Comparison of ENCODE assay signal across 22 cellular contexts in genomic region chr22:44891293-44891747, GRCh38.
A peak's percentile ranks its signal among the peaks of the same experiment; 100 is the strongest.
DNase-seq lines count a peak whose midpoint lies in the region; ATAC-seq and TF ChIP-seq lines count a peak whose summit lies in the region.
"Had no signal": no experiment of that assay in that cellular context is flagged by ENCODE, and none has a peak within 500 bp of the region (broad histone marks: within the 10 kb centered on the region; RNA-seq: fewer than 3 reads in every experiment).

No MANE protein-coding gene starts in this region.

- no peak overlapping the region for H3K4me3 Mint-ChIP-seq in WTC11
- no peak overlapping the region for H3K4me3 Mint-ChIP-seq in activated CD8-positive, alpha-beta T cell treated with anti-CD3 and anti-CD28 coated beads for 36 hours
- H3K4me3 Mint-ChIP-seq: CD4-positive, CD25-positive, alpha-beta regulatory T cell; GM23338; H9; HFFc6 had no signal

- DNase-seq in GM13976 (ENCODE audit: low spot score) (peak; percentile 29), WTC11 (ENCODE audit: low spot score) (no peak), left lobe of liver (ENCODE audit: low spot score) (peak; percentile 28), spleen (peak; percentile 58), KBM-7 (no peak), cortex of kidney (lab: John Stamatoyannopoulos, UW) (no peak)
- DNase-seq in activated CD8-positive, alpha-beta T cell treated with anti-CD3 and anti-CD28 coated beads for 36 hours = no peak
- DNase-seq: CD4-positive, CD25-positive, alpha-beta regulatory T cell; DMS153; H9; HFFc6; Kasumi-1; NCI-H1105 treated with DMSO at 0.1 percent for 48 hours; NCI-H146; NCI-H2029; NCI-H446 treated with DMSO at 0.1 percent for 48 hours; NCI-H526; NCI-H82; SHP77 had no signal

- H3K9me3 ChIP-seq in spleen = no peaks in the 10 kb centered on the region
- H3K9me3 ChIP-seq: BLaER1 had no signal

- no peaks in the 10 kb centered on the region for H3K4me1 ChIP-seq in spleen

- no peak overlapping the region for H3K4me3 ChIP-seq in spleen
- H3K4me3 ChIP-seq: BLaER1, GM23338 had no signal

- CTCF ChIA-PET in WTC11 (lab: Charles Lee) = no interaction called here
- CTCF ChIA-PET in activated CD8-positive, alpha-beta T cell treated with anti-CD3 and anti-CD28 coated beads for 36 hours (lab: Charles Lee) = no interaction called here

- no peaks in the 10 kb centered on the region for H3K27me3 Mint-ChIP-seq in WTC11 (ENCODE audit: low read depth)
- no peaks in the 10 kb centered on the region for H3K27me3 Mint-ChIP-seq in activated CD8-positive, alpha-beta T cell treated with anti-CD3 and anti-CD28 coated beads for 36 hours

- no peak overlapping the region for H3K27ac ChIP-seq in spleen
- H3K27ac ChIP-seq: BLaER1, RWPE1 had no signal

- TF ChIP-seq POLR2A in spleen (IDR thresholded peaks at IDR 0.05) = no peak

- ATAC-seq in WTC11 = no peak
- ATAC-seq in left lobe of liver = no peak
- ATAC-seq in activated CD8-positive, alpha-beta T cell treated with anti-CD3 and anti-CD28 coated beads for 36 hours = no peak
- ATAC-seq: GM23338 had no signal

- H3K36me3 Mint-ChIP-seq in WTC11 = peaks cover 43% of the 10 kb centered on the region
- no peaks in the 10 kb centered on the region for H3K36me3 Mint-ChIP-seq in activated CD8-positive, alpha-beta T cell treated with anti-CD3 and anti-CD28 coated beads for 36 hours (ENCODE audit: low read depth)
- H3K36me3 Mint-ChIP-seq: CD4-positive, CD25-positive, alpha-beta regulatory T cell had no signal

- 70 to 89% (median 82%) methylated on average over 9 to 11 of the region's 11 CpGs for WGBS in spleen, 5 donors

- no peaks in the 10 kb centered on the region for H3K36me3 ChIP-seq in spleen
- H3K36me3 ChIP-seq: BLaER1 had no signal

- intact Hi-C loops in spleen (cut with DNase I; ENCODE audit: low total_unique reads) = no loop called here
- intact Hi-C loops in activated CD8-positive, alpha-beta T cell treated with anti-CD3 and anti-CD28 coated beads for 36 hours (cut with micrococcal nuclease) = no loop called here

- no peaks in the 10 kb centered on the region for H3K9me3 Mint-ChIP-seq in WTC11
- H3K9me3 Mint-ChIP-seq in activated CD8-positive, alpha-beta T cell treated with anti-CD3 and anti-CD28 coated beads for 36 hours = no peaks in the 10 kb centered on the region
- H3K9me3 Mint-ChIP-seq: GM23338, H9 had no signal

- H3K4me1 Mint-ChIP-seq in WTC11 = peaks cover 18% of the 10 kb centered on the region
- H3K4me1 Mint-ChIP-seq in activated CD8-positive, alpha-beta T cell treated with anti-CD3 and anti-CD28 coated beads for 36 hours (ENCODE audit: low read depth) = no peaks in the 10 kb centered on the region
- H3K4me1 Mint-ChIP-seq: CD4-positive, CD25-positive, alpha-beta regulatory T cell had no signal

- TF ChIP-seq CTCF in GM13976 (IDR thresholded peaks at IDR 0.05; ENCODE audit: borderline replicate concordance, control extremely low read depth, extremely low read depth, insufficient read depth, missing control alignments) = no peak
- no peak for TF ChIP-seq CTCF in WTC11 (IDR thresholded peaks at IDR 0.05)
- TF ChIP-seq CTCF in spleen (IDR thresholded peaks at IDR 0.05 in 8 of 11, conservative IDR thresholded peaks at IDR 0.05 in 3 of 11) = no peak
- TF ChIP-seq CTCF in activated CD8-positive, alpha-beta T cell treated with anti-CD3 and anti-CD28 coated beads for 36 hours (IDR thresholded peaks at IDR 0.05) = no peak

- H3K27ac Mint-ChIP-seq in WTC11 = no peak overlapping the region; the same call in 1 of the 2 replicates
- H3K27ac Mint-ChIP-seq in activated CD8-positive, alpha-beta T cell treated with anti-CD3 and anti-CD28 coated beads for 36 hours = no peak overlapping the region
- H3K27ac Mint-ChIP-seq: CD4-positive, CD25-positive, alpha-beta regulatory T cell; GM23338; HFFc6 had no signal

- in situ Hi-C loops in GM13976 (cut with MboI; ENCODE audit: low sequenced_read_pairs, unreplicated experiment) = no loop called here
- in situ Hi-C loops in KBM-7 (cut with MboI; ENCODE audit: low pct_unique_long_range_greater_than_20kb, low sequenced_read_pairs) = no loop called here

- H3K27me3 ChIP-seq in spleen (replicated peaks in 1 of 7) = peaks cover 0 to 16% (median 0%) of the 10 kb centered on the region in 7 donors
- H3K27me3 ChIP-seq: BLaER1 had no signal

- POLR2A ChIA-PET in WTC11 (lab: Charles Lee) = no interaction called here
- POLR2A ChIA-PET in activated CD8-positive, alpha-beta T cell treated with anti-CD3 and anti-CD28 coated beads for 36 hours (lab: Charles Lee) = no interaction called here

TF ChIP-seq in WTC11, 78 proteins besides CTCF, POLR2A, EP300 and RAD21:
- 0 out of 2 replicates have a peak, but pooled peaks have one; percentile 29 for TF ChIP-seq ZNF263 (CRISPR knock-in tag; IDR thresholded peaks at IDR 0.05; ENCODE audit: low read depth)
- no peak for TF ChIP-seq ZNF512 (CRISPR knock-in tag; IDR thresholded peaks at IDR 0.05; ENCODE audit: borderline replicate concordance)

Comparison
In these comparisons a context has a peak if more than half of its experiments do, and no peak if none do; other contexts are left out.
1. DNase-seq: peak in GM13976 (single experiment), left lobe of liver (single experiment) and spleen (single experiment); none in WTC11 (single experiment), activated CD8-positive, alpha-beta T cell treated with anti-CD3 and anti-CD28 coated beads for 36 hours (single experiment), KBM-7 (single experiment) and cortex of kidney (single experiment).